9 cellular contexts compared by ENCODE assay signal in genomic region chr2:121793816-121794215, GRCh38.
"Had no signal": no experiment of that assay in that cellular context is flagged by ENCODE, and none has a peak within 500 bp of the region (broad histone marks: within the 10 kb centered on the region; RNA-seq: fewer than 3 reads in every experiment).

No MANE protein-coding gene starts in this region.

- H3K27ac Mint-ChIP-seq: H9, HFFc6 had no signal

- H3K27ac ChIP-seq: KMS-11 had no signal

- H3K4me3 Mint-ChIP-seq: H9, HFFc6 had no signal

- H3K9ac ChIP-seq: KMS-11 had no signal

- H3K9me3 Mint-ChIP-seq: HFFc6 had no signal

- H3K4me2 ChIP-seq: KMS-11 had no signal

- FAIRE-seq: H54, HTR-8/SVneo had no signal

- DNase-seq: GOT3, H9, HCEC 1CT, HFFc6, IMR-90, KBM-7 had no signal
